ENCODE assay signal across 1 cellular context in the genomic region with DNA sequence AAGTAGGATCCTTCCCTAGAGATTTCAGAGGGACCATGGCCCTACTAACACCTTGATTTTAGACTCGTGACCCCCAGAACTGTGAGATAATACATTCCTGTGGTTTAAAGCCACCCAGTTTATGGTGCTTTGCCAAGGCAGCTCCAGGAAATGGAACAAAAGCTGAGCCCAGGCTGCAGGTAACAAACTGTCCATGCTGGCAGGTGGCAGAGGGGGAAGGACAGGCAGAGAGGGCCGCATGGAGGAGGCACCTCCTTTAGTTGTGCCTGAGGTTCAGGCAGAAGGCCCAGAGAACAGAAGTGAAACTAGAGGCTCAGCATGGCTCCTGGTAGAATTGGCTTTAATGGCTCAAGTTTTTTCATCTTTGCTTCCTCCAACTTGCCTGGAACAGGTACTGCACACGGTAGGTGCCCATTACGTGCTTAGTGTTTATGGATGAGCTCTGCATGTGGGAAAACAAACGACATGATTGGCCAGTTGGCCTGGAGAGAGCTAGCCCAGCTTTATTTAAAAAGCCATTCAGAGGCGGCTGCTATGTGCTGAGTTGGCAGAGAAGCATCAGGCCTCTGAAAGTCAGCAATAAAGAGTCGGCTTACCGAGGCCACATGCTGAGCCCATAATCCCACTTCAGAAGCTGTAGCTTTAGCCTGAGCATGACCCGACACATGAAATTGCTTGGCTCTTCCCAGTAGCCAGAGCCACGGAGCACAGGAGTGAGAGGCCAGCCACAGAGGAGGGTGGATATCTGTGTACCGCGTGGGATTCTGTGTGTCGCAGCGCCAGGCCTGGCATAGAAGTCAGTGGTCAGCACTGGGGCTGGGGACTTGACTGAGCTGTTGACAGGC.
TF ChIP-seq lines count a peak whose summit lies in the region.

No MANE protein-coding gene starts in this region.

TF ChIP-seq in H1, 55 proteins besides CTCF, POLR2A, EP300 and RAD21:
- peak; percentile 90 for TF ChIP-seq MAFK (IDR thresholded peaks at IDR 0.05; ENCODE audit: low read depth, low read length)
- TF ChIP-seq BACH1 (IDR thresholded peaks at IDR 0.05; ENCODE audit: low read length), result peak; percentile 42; the same call in 1 of the 2 replicates
- TF ChIP-seq SIN3A (conservative IDR thresholded peaks at IDR 0.05 in 1 of 2, IDR thresholded peaks at IDR 0.05 in 1 of 2; ENCODE audit: low read depth in 1 of 2, low read length in 2 of 2), result no peak
TF ChIP-seq in H1: peak in this region for 2.
